ENCODE assay signal across 28 cellular contexts in genomic region chr17:33442320-33442719, GRCh38.
"Had no signal": no experiment of that assay in that cellular context is flagged by ENCODE, and none has a peak within 500 bp of the region (broad histone marks: within the 10 kb centered on the region; RNA-seq: fewer than 3 reads in every experiment).

No MANE protein-coding gene starts in this region.

- H3K27me3 ChIP-seq: neutrophil, pancreas, testis, tibial artery, transverse colon, upper lobe of right lung, uterus had no signal

- ATAC-seq: naive thymus-derived CD8-positive, alpha-beta T cell; natural killer cell treated with Interleukin-12 subunit alpha and Interleukin-12 subunit beta and Interleukin-15 and Interleukin-18, amount 100 ng/mL, for 72 hours; pancreas; psoas muscle; right cardiac atrium; sciatic nerve; stimulated activated memory B cell treated with anti-CD40 and anti-IgM and Interleukin-4, amounts not matched to agents 10 μg/mL and 1 μg/mL and 100 μg/mL, for 72 hours; stimulated activated naive CD8-positive, alpha-beta T cell treated with anti-CD3 and anti-CD28 coated beads, Interleukin-15, amount 100 ng/mL, for 72 hours; stimulated activated naive CD8-positive, alpha-beta T cell treated with anti-CD3 and anti-CD28 coated beads, Interleukin-15, Interleukin-2, amounts not matched to agents 100 U/mL and 50 U/mL, for 24 hours; upper lobe of right lung had no signal

- H3K9me3 ChIP-seq: neutrophil, pancreas, psoas muscle, suprapubic skin, testis, tibial artery, upper lobe of right lung, uterus had no signal

- FAIRE-seq: pancreas had no signal

- H3K4me2 ChIP-seq: smooth muscle cell had no signal

- H3K4me1 ChIP-seq: pancreas, psoas muscle, spleen, suprapubic skin, testis, tibial artery, transverse colon, upper lobe of right lung, uterus had no signal

- H3K4me3 ChIP-seq: pancreas, psoas muscle, skin epidermis, smooth muscle cell, spleen, suprapubic skin, testis, tibial artery, transverse colon, upper lobe of right lung, uterus had no signal

- H3K36me3 ChIP-seq: neutrophil, pancreas, spleen, suprapubic skin, tibial artery, transverse colon, upper lobe of right lung, uterus had no signal

- DNase-seq: naive thymus-derived CD8-positive, alpha-beta T cell; nephron progenitor cell; nucleus accumbens; pancreas; psoas muscle; right cardiac atrium; spleen; stimulated activated CD4-positive, alpha-beta T cell treated with anti-CD3 and anti-CD28 coated beads, Interleukin-12 subunit alpha, Interleukin-12 subunit beta, amount 100 ng/mL, for 4 hours; stimulated activated CD4-positive, alpha-beta T cell treated with anti-CD3 and anti-CD28 coated beads, Interleukin-1b, Interleukin-23, amount 100 ng/mL, for 48 hours; stimulated activated CD4-positive, alpha-beta T cell treated with anti-CD3 and anti-CD28 coated beads, Interleukin-4, amount 100 ng/mL, for 1 hour; stimulated activated CD4-positive, alpha-beta T cell treated with anti-CD3 and anti-CD28 coated beads, Interleukin-4, amount 100 ng/mL, for 4 hours; stimulated activated CD8-positive, alpha-beta memory T cell treated with anti-CD3 and anti-CD28 coated beads, Interleukin-4, amount 100 ng/mL, for 48 hours; stimulated activated naive CD4-positive, alpha-beta T cell; stimulated activated naive CD8-positive, alpha-beta T cell treated with anti-CD3 and anti-CD28 coated beads, Interleukin-15, amount 100 ng/mL, for 72 hours; stimulated activated naive CD8-positive, alpha-beta T cell treated with anti-CD3 and anti-CD28 coated beads, Interleukin-15, Interleukin-2, amounts not matched to agents 100 U/mL and 50 U/mL, for 24 hours; substantia nigra; testis; tibial artery; transverse colon; upper lobe of right lung; uterus had no signal

- H3K27ac ChIP-seq: neutrophil, pancreas, psoas muscle, skin epidermis, spleen, suprapubic skin, testis, tibial artery, transverse colon, upper lobe of right lung, uterus had no signal
